1 cellular context compared by ENCODE assay signal in the genomic region with DNA sequence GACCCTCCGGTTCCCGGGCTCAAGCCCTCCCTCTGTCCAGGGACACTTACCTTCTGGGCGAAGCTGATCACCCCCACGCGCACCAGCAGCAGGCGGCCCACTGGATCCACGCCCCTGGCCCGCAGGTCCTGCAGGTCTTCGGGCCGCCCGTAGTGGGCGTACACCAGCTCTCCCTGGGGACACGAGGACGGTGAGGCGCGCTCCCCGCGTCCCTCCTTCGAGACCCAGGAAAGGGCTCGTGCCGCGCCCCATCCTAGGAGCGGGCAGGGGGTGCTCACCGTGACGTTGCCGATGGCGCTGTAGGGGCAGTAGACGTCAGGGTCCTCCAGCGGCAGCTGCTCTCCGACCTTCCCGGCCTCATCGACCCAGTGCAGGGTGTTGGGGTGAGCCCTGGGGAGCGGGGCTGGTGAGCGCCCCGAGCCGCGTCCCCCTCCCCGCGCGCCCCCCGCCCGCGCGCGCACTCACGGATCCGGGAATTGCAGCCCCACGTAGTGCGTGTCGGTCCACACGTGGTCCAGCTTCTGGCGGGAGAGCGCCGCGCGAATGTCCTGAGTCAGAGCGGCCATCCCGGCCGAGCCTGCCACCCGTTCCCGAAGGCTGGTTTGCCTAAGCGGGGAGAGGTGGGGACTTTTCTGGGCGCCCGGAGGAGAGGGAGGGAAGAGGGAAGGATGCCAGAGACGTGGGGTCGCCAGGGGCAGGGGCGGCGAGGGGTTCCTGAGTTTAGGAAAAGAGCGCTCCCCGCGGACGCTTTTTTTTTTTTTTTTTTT.
TF ChIP-seq lines count a peak whose summit lies in the region.

No MANE protein-coding gene starts in this region.

TF ChIP-seq in HEK293, 187 proteins besides CTCF, POLR2A, EP300 and RAD21 (continued from another document and continues in another):
- TF ChIP-seq, protein P1, sequence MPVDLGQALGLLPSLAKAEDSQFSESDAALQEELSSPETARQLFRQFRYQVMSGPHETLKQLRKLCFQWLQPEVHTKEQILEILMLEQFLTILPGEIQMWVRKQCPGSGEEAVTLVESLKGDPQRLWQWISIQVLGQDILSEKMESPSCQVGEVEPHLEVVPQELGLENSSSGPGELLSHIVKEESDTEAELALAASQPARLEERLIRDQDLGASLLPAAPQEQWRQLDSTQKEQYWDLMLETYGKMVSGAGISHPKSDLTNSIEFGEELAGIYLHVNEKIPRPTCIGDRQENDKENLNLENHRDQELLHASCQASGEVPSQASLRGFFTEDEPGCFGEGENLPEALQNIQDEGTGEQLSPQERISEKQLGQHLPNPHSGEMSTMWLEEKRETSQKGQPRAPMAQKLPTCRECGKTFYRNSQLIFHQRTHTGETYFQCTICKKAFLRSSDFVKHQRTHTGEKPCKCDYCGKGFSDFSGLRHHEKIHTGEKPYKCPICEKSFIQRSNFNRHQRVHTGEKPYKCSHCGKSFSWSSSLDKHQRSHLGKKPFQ (tag by site-specific recombination; IDR thresholded peaks at IDR 0.05) = no peak
- TF ChIP-seq ZNF558 (tag by site-specific recombination; IDR thresholded peaks at IDR 0.05) (no peak), ZFP3 (tag by site-specific recombination; IDR thresholded peaks at IDR 0.05; ENCODE audit: low read depth) (no peak), ZNF530 (tag by site-specific recombination; IDR thresholded peaks at IDR 0.05; ENCODE audit: low read depth) (no peak), ZNF416 (tag by site-specific recombination; IDR thresholded peaks at IDR 0.05) (no peak), SP2 (tag by site-specific recombination; IDR thresholded peaks at IDR 0.05) (0 out of 2 replicates have a peak, but pooled peaks have one; percentile 12), ZNF560 (tag by site-specific recombination; IDR thresholded peaks at IDR 0.05; ENCODE audit: borderline replicate concordance) (no peak), ZNF692 (tag by site-specific recombination; IDR thresholded peaks at IDR 0.05) (no peak), ZNF768 (tag by site-specific recombination; IDR thresholded peaks at IDR 0.05) (no peak), ZNF302 (tag by site-specific recombination; IDR thresholded peaks at IDR 0.05; ENCODE audit: low read depth) (no peak), ZNF404 (tag by site-specific recombination; IDR thresholded peaks at IDR 0.05) (no peak), ZFHX2 (tag by site-specific recombination; conservative IDR thresholded peaks at IDR 0.05) (0 out of 2 replicates have a peak, but pooled peaks have one; percentile 19), ZNF510 (tag by site-specific recombination; IDR thresholded peaks at IDR 0.05; ENCODE audit: insufficient replicate concordance) (no peak), PRDM4 (tag by site-specific recombination; IDR thresholded peaks at IDR 0.05) (no peak), ZNF23 (tag by site-specific recombination; IDR thresholded peaks at IDR 0.05; ENCODE audit: borderline replicate concordance) (no peak), ZNF837 (tag by site-specific recombination; IDR thresholded peaks at IDR 0.05) (no peak), ZNF324 (tag by site-specific recombination; IDR thresholded peaks at IDR 0.05) (no peak), ZEB2 (tag by site-specific recombination; IDR thresholded peaks at IDR 0.05) (no peak), MYNN (tag by site-specific recombination; IDR thresholded peaks at IDR 0.05; ENCODE audit: borderline replicate concordance) (no peak), ZNF514 (tag by site-specific recombination; IDR thresholded peaks at IDR 0.05) (no peak), ZBTB26 (tag by site-specific recombination; optimal IDR thresholded peaks at IDR 0.05) (peak; percentile 76), INSM2 (tag by site-specific recombination; IDR thresholded peaks at IDR 0.05) (no peak), ZNF140 (tag by site-specific recombination; IDR thresholded peaks at IDR 0.05) (no peak), ZNF626 (tag by site-specific recombination; IDR thresholded peaks at IDR 0.05) (no peak), ZNF580 (tag by site-specific recombination; IDR thresholded peaks at IDR 0.05) (no peak), ELK4 (IDR thresholded peaks at IDR 0.05; ENCODE audit: borderline replicate concordance, low read depth, low read length) (no peak), MZF1 (tag by site-specific recombination; IDR thresholded peaks at IDR 0.05; ENCODE audit: borderline replicate concordance) (no peak), ZNF701 (tag by site-specific recombination; IDR thresholded peaks at IDR 0.05) (no peak), ZNF571 (tag by site-specific recombination; IDR thresholded peaks at IDR 0.05) (no peak), ZNF146 (tag by site-specific recombination; IDR thresholded peaks at IDR 0.05) (no peak), TRIM28 (IDR thresholded peaks at IDR 0.05; ENCODE audit: borderline replicate concordance, low read length) (no peak), ZNF521 (tag by site-specific recombination; IDR thresholded peaks at IDR 0.05) (no peak), SALL2 (tag by site-specific recombination; IDR thresholded peaks at IDR 0.05; ENCODE audit: borderline replicate concordance) (no peak), ZNF132 (tag by site-specific recombination; IDR thresholded peaks at IDR 0.05; ENCODE audit: borderline replicate concordance) (no peak), ZNF548 (tag by site-specific recombination; IDR thresholded peaks at IDR 0.05) (no peak), YY1 (tag by site-specific recombination; IDR thresholded peaks at IDR 0.05) (no peak), ZIC2 (tag by site-specific recombination; IDR thresholded peaks at IDR 0.05) (0 out of 2 replicates have a peak, but pooled peaks have one; percentile 16)
- TF ChIP-seq, protein P2, sequence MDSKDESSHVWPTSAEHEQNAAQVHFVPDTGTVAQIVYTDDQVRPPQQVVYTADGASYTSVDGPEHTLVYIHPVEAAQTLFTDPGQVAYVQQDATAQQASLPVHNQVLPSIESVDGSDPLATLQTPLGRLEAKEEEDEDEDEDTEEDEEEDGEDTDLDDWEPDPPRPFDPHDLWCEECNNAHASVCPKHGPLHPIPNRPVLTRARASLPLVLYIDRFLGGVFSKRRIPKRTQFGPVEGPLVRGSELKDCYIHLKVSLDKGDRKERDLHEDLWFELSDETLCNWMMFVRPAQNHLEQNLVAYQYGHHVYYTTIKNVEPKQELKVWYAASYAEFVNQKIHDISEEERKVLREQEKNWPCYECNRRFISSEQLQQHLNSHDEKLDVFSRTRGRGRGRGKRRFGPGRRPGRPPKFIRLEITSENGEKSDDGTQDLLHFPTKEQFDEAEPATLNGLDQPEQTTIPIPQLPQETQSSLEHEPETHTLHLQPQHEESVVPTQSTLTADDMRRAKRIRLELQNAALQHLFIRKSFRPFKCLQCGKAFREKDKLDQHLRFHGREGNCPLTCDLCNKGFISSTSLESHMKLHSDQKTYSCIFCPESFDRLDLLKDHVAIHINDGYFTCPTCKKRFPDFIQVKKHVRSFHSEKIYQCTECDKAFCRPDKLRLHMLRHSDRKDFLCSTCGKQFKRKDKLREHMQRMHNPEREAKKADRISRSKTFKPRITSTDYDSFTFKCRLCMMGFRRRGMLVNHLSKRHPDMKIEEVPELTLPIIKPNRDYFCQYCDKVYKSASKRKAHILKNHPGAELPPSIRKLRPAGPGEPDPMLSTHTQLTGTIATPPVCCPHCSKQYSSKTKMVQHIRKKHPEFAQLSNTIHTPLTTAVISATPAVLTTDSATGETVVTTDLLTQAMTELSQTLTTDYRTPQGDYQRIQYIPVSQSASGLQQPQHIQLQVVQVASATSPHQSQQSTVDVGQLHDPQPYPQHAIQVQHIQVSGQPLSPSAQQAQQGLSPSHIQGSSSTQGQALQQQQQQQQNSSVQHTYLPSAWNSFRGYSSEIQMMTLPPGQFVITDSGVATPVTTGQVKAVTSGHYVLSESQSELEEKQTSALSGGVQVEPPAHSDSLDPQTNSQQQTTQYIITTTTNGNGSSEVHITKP (tag by site-specific recombination; IDR thresholded peaks at IDR 0.05) = peak; percentile 34; the same call in 1 of the 2 replicates
- TF ChIP-seq, protein P3, sequence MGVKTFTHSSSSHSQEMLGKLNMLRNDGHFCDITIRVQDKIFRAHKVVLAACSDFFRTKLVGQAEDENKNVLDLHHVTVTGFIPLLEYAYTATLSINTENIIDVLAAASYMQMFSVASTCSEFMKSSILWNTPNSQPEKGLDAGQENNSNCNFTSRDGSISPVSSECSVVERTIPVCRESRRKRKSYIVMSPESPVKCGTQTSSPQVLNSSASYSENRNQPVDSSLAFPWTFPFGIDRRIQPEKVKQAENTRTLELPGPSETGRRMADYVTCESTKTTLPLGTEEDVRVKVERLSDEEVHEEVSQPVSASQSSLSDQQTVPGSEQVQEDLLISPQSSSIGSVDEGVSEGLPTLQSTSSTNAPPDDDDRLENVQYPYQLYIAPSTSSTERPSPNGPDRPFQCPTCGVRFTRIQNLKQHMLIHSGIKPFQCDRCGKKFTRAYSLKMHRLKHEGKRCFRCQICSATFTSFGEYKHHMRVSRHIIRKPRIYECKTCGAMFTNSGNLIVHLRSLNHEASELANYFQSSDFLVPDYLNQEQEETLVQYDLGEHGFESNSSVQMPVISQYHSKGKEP (tag by site-specific recombination; IDR thresholded peaks at IDR 0.05) = no peak
- TF ChIP-seq, protein P4, sequence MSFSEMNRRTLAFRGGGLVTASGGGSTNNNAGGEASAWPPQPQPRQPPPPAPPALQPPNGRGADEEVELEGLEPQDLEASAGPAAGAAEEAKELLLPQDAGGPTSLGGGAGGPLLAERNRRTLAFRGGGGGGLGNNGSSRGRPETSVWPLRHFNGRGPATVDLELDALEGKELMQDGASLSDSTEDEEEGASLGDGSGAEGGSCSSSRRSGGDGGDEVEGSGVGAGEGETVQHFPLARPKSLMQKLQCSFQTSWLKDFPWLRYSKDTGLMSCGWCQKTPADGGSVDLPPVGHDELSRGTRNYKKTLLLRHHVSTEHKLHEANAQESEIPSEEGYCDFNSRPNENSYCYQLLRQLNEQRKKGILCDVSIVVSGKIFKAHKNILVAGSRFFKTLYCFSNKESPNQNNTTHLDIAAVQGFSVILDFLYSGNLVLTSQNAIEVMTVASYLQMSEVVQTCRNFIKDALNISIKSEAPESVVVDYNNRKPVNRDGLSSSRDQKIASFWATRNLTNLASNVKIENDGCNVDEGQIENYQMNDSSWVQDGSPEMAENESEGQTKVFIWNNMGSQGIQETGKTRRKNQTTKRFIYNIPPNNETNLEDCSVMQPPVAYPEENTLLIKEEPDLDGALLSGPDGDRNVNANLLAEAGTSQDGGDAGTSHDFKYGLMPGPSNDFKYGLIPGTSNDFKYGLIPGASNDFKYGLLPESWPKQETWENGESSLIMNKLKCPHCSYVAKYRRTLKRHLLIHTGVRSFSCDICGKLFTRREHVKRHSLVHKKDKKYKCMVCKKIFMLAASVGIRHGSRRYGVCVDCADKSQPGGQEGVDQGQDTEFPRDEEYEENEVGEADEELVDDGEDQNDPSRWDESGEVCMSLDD (tag by site-specific recombination; IDR thresholded peaks at IDR 0.05) = peak; percentile 70
